In genomic region chr3:179653106-179653776, GRCh38 we compare ENCODE assay signal across 8 cellular contexts. TPM values are rescaled to one million over a fixed set of nuclear protein-coding genes. Genes with fewer than 3 reads are reported as not detected.
DNase-seq lines count a peak whose midpoint lies in the region; ATAC-seq and TF ChIP-seq lines count a peak whose summit lies in the region.

No MANE protein-coding gene starts in this region.

- H3K27me3 ChIP-seq in ascending aorta = no peaks in the 10 kb centered on the region

- intact Hi-C loops in ascending aorta (cut with DNase I) = loop anchor here (2.0 to 10.0 kb wide), 4 partner anchors 48 to 468 kb away; partner anchors contain the start of genes ACTL6A, MRPL47, NDUFB5 and ZNF639

- H3K9me3 ChIP-seq in ascending aorta = no peaks in the 10 kb centered on the region

- peak; percentile 86 for DNase-seq in NCI-H1105 treated with DMSO at 0.1 percent for 48 hours (lab: John Stamatoyannopoulos, UW)
- peak; percentile 26 to 83 (median 41) for DNase-seq in T-helper 2 cell
- DNase-seq in ascending aorta (ENCODE audit: low spot score in 2 of 2) = peak in 1 of 2 donors; percentile 82
- peak; percentile 69 for DNase-seq in hepatic stellate cell (ENCODE audit: low spot score)
- peak; percentile 60 for DNase-seq in renal cortical epithelial cell (ENCODE audit: low read depth)
- DNase-seq in cortex of kidney (lab: John Stamatoyannopoulos, UW) = no peak

- peak overlapping the region; percentile 90 for H3K4me3 ChIP-seq in ascending aorta

- H3K27ac ChIP-seq in ascending aorta = peak overlapping the region; percentile 88 to 92

- ATAC-seq in GM18498 (IDR thresholded peaks at IDR 0.05; ENCODE audit: unreplicated experiment) (peak; percentile 72), HG02759 (IDR thresholded peaks at IDR 0.05; ENCODE audit: unreplicated experiment) (peak; percentile 66)

- TF ChIP-seq CTCF in ascending aorta (IDR thresholded peaks at IDR 0.05) = peak in 1 of 3 experiments; percentile 9

- H3K4me1 ChIP-seq in ascending aorta = no peaks in the 10 kb centered on the region

- no peaks in the 10 kb centered on the region for H3K36me3 ChIP-seq in ascending aorta

RNA-seq across cellular contexts. Expression of gene USP13, which starts 0.4 kb away (rescaled TPM):
- total RNA-seq in ascending aorta (3.1 TPM), renal cortical epithelial cell (6.3 and 14.8 TPM in 2 replicates)

RNA-seq across cellular contexts. Expression of gene NDUFB5, which starts 48.6 kb away (rescaled TPM):
- total RNA-seq in ascending aorta (22.4 TPM), renal cortical epithelial cell (133 and 171 TPM in 2 replicates)

RNA-seq across cellular contexts. Expression of gene MRPL47, which starts 48.8 kb away (rescaled TPM):
- total RNA-seq in ascending aorta (41.1 TPM), renal cortical epithelial cell (29.7 and 40.1 TPM in 2 replicates)
